Comparison of ENCODE assay signal across 10 cellular contexts in the genomic region with DNA sequence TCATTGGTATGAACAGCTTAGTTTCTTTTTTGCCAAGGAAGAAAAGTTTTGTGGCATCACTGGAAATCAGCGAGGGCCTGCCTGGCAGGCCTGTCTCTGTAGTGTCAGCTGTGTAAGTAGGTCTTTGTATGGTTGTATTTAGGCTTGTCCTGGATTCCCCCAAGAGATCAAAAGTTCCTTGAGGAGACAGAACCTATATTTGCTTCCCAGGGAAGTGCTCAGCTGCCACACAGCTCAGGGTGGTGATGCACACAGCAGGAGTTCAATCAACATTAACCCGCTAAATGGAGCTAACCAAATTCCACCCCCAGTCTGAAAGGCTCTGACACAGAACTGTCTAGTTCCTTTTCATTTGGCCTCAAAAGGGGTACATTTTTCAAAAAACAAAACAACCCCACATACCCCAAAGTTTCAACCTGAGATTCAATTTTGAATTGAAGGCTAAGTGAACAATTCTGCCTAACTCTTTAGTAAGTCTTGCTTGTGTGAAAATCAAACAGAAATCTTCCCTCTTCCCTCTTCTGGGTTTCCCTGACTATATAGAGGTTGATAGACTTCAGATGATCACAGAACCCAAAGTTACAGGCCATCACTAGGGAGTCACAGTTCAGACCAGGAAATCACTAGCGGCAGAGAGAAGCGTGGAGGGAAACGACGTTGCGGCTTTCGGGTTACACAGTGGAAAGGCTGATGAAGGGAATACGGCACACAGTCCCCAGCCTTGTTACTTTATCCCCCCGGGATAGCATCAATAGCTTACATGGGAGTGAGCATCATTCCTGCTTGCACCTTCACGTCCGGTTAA.
DNase-seq lines count a peak whose midpoint lies in the region; ATAC-seq lines count a peak whose summit lies in the region.
"Had no signal": no experiment of that assay in that cellular context is flagged by ENCODE, and none has a peak within 500 bp of the region (broad histone marks: within the 10 kb centered on the region; RNA-seq: fewer than 3 reads in every experiment).

No MANE protein-coding gene starts in this region.

- peak in 1 of 4 experiments; percentile 15 for ATAC-seq in T-cell (replicated peaks in 1 of 4)
- no peak for ATAC-seq in GM21576 (IDR thresholded peaks at IDR 0.05; ENCODE audit: unreplicated experiment)
- no peak for ATAC-seq in left lobe of liver

- peak overlapping the region; percentile 77 to 83 for H3K27ac Mint-ChIP-seq in T-cell

- H3K9me3 Mint-ChIP-seq in T-cell: no peaks in the 10 kb centered on the region

- CTCF ChIA-PET in T-cell (lab: Charles Lee): interaction anchor here (0.8 to 3.7 kb wide), 10 partner anchors 17 to 354 kb away, joined by 3 to 22 read pairs (median 4); no protein-coding TSS in a partner anchor

- peak; percentile 11 to 44 for DNase-seq in NCI-H2081 (lab: John Stamatoyannopoulos, UW)
- DNase-seq in NCI-H2081 treated with DMSO at 0.1 percent for 48 hours (lab: John Stamatoyannopoulos, UW): no peak
- DNase-seq in T-cell: no peak
- peak; percentile 33 for DNase-seq in fibroblast of peridontal ligament (ENCODE audit: extremely low read depth)
- DNase-seq in skeletal muscle cell (ENCODE audit: low read depth): peak; percentile 49
- no peak for DNase-seq in activated CD4-positive, alpha-beta T cell treated with anti-CD3 and anti-CD28 coated beads for 1 hour
- no peak for DNase-seq in left lobe of liver (ENCODE audit: low spot score)
- DNase-seq: NCI-H1105 treated with DMSO at 0.1 percent for 48 hours had no signal

- peak overlapping the region; percentile 53 to 66 (median 59) for H3K4me3 Mint-ChIP-seq in T-cell

- peaks cover 8% of the 10 kb centered on the region for H3K36me3 Mint-ChIP-seq in T-cell

- H3K27me3 Mint-ChIP-seq in T-cell: no peaks in the 10 kb centered on the region

- H3K4me1 Mint-ChIP-seq in T-cell: peaks cover 70 to 75% (median 74%) of the 10 kb centered on the region in 3 donors

- POLR2A ChIA-PET in T-cell (lab: Charles Lee): interaction anchor here (1.2 to 1.7 kb wide), 2 partner anchors 12 to 26 kb away, joined by 4 to 5 read pairs; no protein-coding TSS in a partner anchor

- no peak overlapping the region for H3K4me3 ChIP-seq in skeletal muscle cell (ENCODE audit: low read depth, low read length)
- H3K4me3 ChIP-seq: SK-N-MC had no signal

Comparison
In these comparisons a context has a peak if more than half of its experiments do, and no peak if none do; other contexts are left out.
1. DNase-seq: peak in NCI-H2081 (2 of 2), fibroblast of peridontal ligament (single experiment) and skeletal muscle cell (single experiment); none in NCI-H2081 treated with DMSO at 0.1 percent for 48 hours (single experiment), T-cell (0 of 34), activated CD4-positive, alpha-beta T cell treated with anti-CD3 and anti-CD28 coated beads for 1 hour (single experiment) and left lobe of liver (single experiment).